Comparison of ENCODE assay signal across 29 cellular contexts in genomic region chr2:189057316-189057715, GRCh38.
"Had no signal": no experiment of that assay in that cellular context is flagged by ENCODE, and none has a peak within 500 bp of the region (broad histone marks: within the 10 kb centered on the region; RNA-seq: fewer than 3 reads in every experiment).

No MANE protein-coding gene starts in this region.

- H3K4me3 ChIP-seq: cardiac muscle cell, MG63, SK-N-MC had no signal

- H3K4me1 Mint-ChIP-seq: activated CD4-positive, alpha-beta T cell treated with anti-CD3 and anti-CD28 coated beads, Interleukin-2, amount 10 ng/mL, durations not matched to agents 7 days and 5 days; T-cell had no signal

- H3K27me3 Mint-ChIP-seq: activated CD4-positive, alpha-beta memory T cell treated with anti-CD3 and anti-CD28 coated beads for 36 hours; activated CD4-positive, alpha-beta T cell treated with anti-CD3 and anti-CD28 coated beads, Interleukin-2, amount 10 ng/mL, durations not matched to agents 7 days and 5 days; activated naive CD8-positive, alpha-beta T cell; T-cell had no signal

- H3K4me3 Mint-ChIP-seq: activated CD4-positive, alpha-beta memory T cell treated with anti-CD3 and anti-CD28 coated beads for 36 hours; activated CD4-positive, alpha-beta T cell treated with anti-CD3 and anti-CD28 coated beads, Interleukin-2, amount 10 ng/mL, durations not matched to agents 7 days and 5 days; activated naive CD4-positive, alpha-beta T cell treated with anti-CD3 and anti-CD28 coated beads for 36 hours; activated naive CD8-positive, alpha-beta T cell; activated T-cell treated with anti-CD3 and anti-CD28 coated beads, Interleukin-2, amount 50 U/mL, for 4 hours; T-cell had no signal

- H3K9me3 ChIP-seq: MG63 had no signal

- H3K36me3 Mint-ChIP-seq: activated CD4-positive, alpha-beta memory T cell treated with anti-CD3 and anti-CD28 coated beads for 36 hours; T-cell had no signal

- H3K9me3 Mint-ChIP-seq: activated CD4-positive, alpha-beta memory T cell treated with anti-CD3 and anti-CD28 coated beads for 36 hours; activated CD4-positive, alpha-beta T cell treated with anti-CD3 and anti-CD28 coated beads, Interleukin-2, amount 10 ng/mL, durations not matched to agents 7 days and 5 days; activated naive CD4-positive, alpha-beta T cell treated with anti-CD3 and anti-CD28 coated beads for 36 hours; activated T-cell treated with anti-CD3 and anti-CD28 coated beads, Interleukin-2, amount 50 U/mL, for 4 hours; T-cell had no signal

- DNase-seq: activated CD4-positive, alpha-beta memory T cell treated with anti-CD3 and anti-CD28 coated beads for 36 hours; activated CD4-positive, alpha-beta T cell treated with anti-CD3 and anti-CD28 coated beads, Interleukin-2, amount 10 ng/mL, durations not matched to agents 7 days and 5 days; activated CD4-positive, CD25-positive, alpha-beta regulatory T cell; activated CD8-positive, alpha-beta memory T cell treated with anti-CD3 and anti-CD28 coated beads for 24 hours; activated effector memory CD4-positive, alpha-beta T cell treated with anti-CD3 and anti-CD28 coated beads, Interleukin-2, amount 50 U/mL, for 16 hours; activated naive CD4-positive, alpha-beta T cell treated with anti-CD3 and anti-CD28 coated beads for 36 hours; activated T-cell treated with anti-CD3 and anti-CD28 coated beads, Interleukin-2, amount 50 U/mL, for 4 hours; brain microvascular endothelial cell; MG63; MV-4-11; NCI-H1092 treated with DMSO at 0.1 percent for 48 hours; NCI-H1417 treated with DMSO at 0.1 percent for 48 hours; NCI-H1694; NCI-H2029; NCI-H2107; NCI-H2171 treated with DMSO at 0.1 percent for 48 hours; NCI-H226; NCI-H510A; NCI-H526 treated with DMSO at 0.1 percent for 48 hours; NCI-H82; RPMI8226; T-cell; T-helper 2 cell; T1000 had no signal

- H3K27ac ChIP-seq: brain microvascular endothelial cell, cardiac muscle cell, SK-N-MC, VCaP had no signal

- H3K27ac Mint-ChIP-seq: activated CD4-positive, alpha-beta memory T cell treated with anti-CD3 and anti-CD28 coated beads for 36 hours; activated CD4-positive, alpha-beta T cell treated with anti-CD3 and anti-CD28 coated beads, Interleukin-2, amount 10 ng/mL, durations not matched to agents 7 days and 5 days; activated naive CD4-positive, alpha-beta T cell treated with anti-CD3 and anti-CD28 coated beads for 36 hours; activated naive CD8-positive, alpha-beta T cell; T-cell had no signal

- H3K27me3 ChIP-seq: brain microvascular endothelial cell, cardiac muscle cell, MG63 had no signal

- ATAC-seq: activated T-cell treated with anti-CD3 and anti-CD28 coated beads, Interleukin-2, amount 50 U/mL, for 4 hours; Right ventricle myocardium inferior; T-cell had no signal

- H3K36me3 ChIP-seq: cardiac muscle cell had no signal
